In genomic region chr5:178520851-178521250, GRCh38 we compare ENCODE assay signal across 34 cellular contexts.
"Had no signal": no experiment of that assay in that cellular context is flagged by ENCODE, and none has a peak within 500 bp of the region (broad histone marks: within the 10 kb centered on the region; RNA-seq: fewer than 3 reads in every experiment).

No MANE protein-coding gene starts in this region.

- H3K27me3 ChIP-seq: MG63 had no signal

- H3K27ac ChIP-seq: KMS-11 had no signal

- H3K4me2 ChIP-seq: KMS-11 had no signal

- H3K9me3 ChIP-seq: MG63 had no signal

- H3K9ac ChIP-seq: KMS-11 had no signal

- H3K4me3 ChIP-seq: MG63 had no signal

- DNase-seq: Karpas-422, Kasumi-1, KBM-7, KG1, MG63, MM.1S, MV-4-11, NCI-H1048, NCI-H1092, NCI-H1092 treated with DMSO at 0.1 percent for 48 hours, NCI-H1105, NCI-H1105 treated with DMSO at 0.1 percent for 48 hours, NCI-H1417, NCI-H1417 treated with DMSO at 0.1 percent for 48 hours, NCI-H1436, NCI-H1436 treated with DMSO at 0.1 percent for 48 hours, NCI-H146, NCI-H1694, NCI-H1694 treated with DMSO at 0.1 percent for 48 hours, NCI-H187, NCI-H187 treated with DMSO at 0.1 percent for 48 hours, NCI-H1930, NCI-H2029, NCI-H2029 treated with DMSO at 0.1 percent for 48 hours, NCI-H2081 treated with DMSO at 0.1 percent for 48 hours, NCI-H2107, NCI-H2171, NCI-H2171 treated with DMSO at 0.1 percent for 48 hours, NCI-H2227 treated with DMSO at 0.1 percent for 48 hours, NCI-H226, NCI-H345, NCI-H446, NCI-H446 treated with DMSO at 0.1 percent for 48 hours had no signal
